In genomic region chr3:23916886-23917815, GRCh38 we compare ENCODE assay signal across 1 cellular context.
A peak's percentile ranks its signal among the peaks of the same experiment; 100 is the strongest.
TF ChIP-seq lines count a peak whose summit lies in the region.

NKIRAS1 (minus strand) TSS chr3:23916990; CDS start chr3:23910904, 6,086 bp downstream.
RPL15 (plus strand) TSS chr3:23917132; CDS start chr3:23917860, 728 bp downstream.

TF ChIP-seq in GM23338, 12 proteins besides CTCF, POLR2A, EP300 and RAD21 (continued from another document):
- TF ChIP-seq ZNF462 (CRISPR knock-in tag; IDR thresholded peaks at IDR 0.05) (no peak), ZNF114 (CRISPR knock-in tag; IDR thresholded peaks at IDR 0.05) (no peak), ETS1 (IDR thresholded peaks at IDR 0.05) (peak; percentile 97)
